In genomic region chrX:131795442-131796229, GRCh38 we compare ENCODE assay signal across 34 cellular contexts.
DNase-seq lines count a peak whose midpoint lies in the region; ATAC-seq and TF ChIP-seq lines count a peak whose summit lies in the region.
"Had no signal": no experiment of that assay in that cellular context is flagged by ENCODE, and none has a peak within 500 bp of the region (broad histone marks: within the 10 kb centered on the region; RNA-seq: fewer than 3 reads in every experiment).

No MANE protein-coding gene starts in this region.

- H3K36me3 ChIP-seq in GM06990 (ENCODE audit: control insufficient read depth, insufficient read depth, low read length) (no peaks in the 10 kb centered on the region), psoas muscle (ENCODE audit: insufficient read depth in 1 of 2, low read depth in 1 of 2) (no peaks in the 10 kb centered on the region), suprapubic skin (no peaks in the 10 kb centered on the region)
- H3K36me3 ChIP-seq: brain microvascular endothelial cell, heart left ventricle, upper lobe of left lung had no signal

- TF ChIP-seq EP300 in suprapubic skin (IDR thresholded peaks at IDR 0.05), result no peak

- DNase-seq in NCI-H1417 (lab: John Stamatoyannopoulos, UW) (peak in 2 of 3 experiments; percentile 51 to 66), NCI-H1417 treated with DMSO at 0.1 percent for 48 hours (lab: John Stamatoyannopoulos, UW) (no peak), GM06990 (ENCODE audit: extremely low read depth, insufficient read length) (no peak), NCI-H69 (lab: John Stamatoyannopoulos, UW) (peak; percentile 43), psoas muscle (no peak), suprapubic skin (ENCODE audit: low spot score in 2 of 2) (no peak)
- DNase-seq in activated naive CD4-positive, alpha-beta T cell treated with anti-CD3 and anti-CD28 coated beads, Interleukin-2, amount 50 U/mL, for 72 hours (ENCODE audit: low spot score in 2 of 2), result no peak
- DNase-seq: activated CD4-positive, alpha-beta memory T cell treated with anti-CD3 and anti-CD28 coated beads for 36 hours; activated CD4-positive, alpha-beta T cell treated with anti-CD3 and anti-CD28 coated beads for 1 hour; activated CD8-positive, alpha-beta memory T cell treated with anti-CD3 and anti-CD28 coated beads, Interleukin-2, amount 50 U/mL, for 4 hours; amygdala; brain microvascular endothelial cell; CD4-positive, alpha-beta memory T cell; foreskin melanocyte; heart left ventricle; islet precursor cell; left ventricle myocardium superior; naive thymus-derived CD4-positive, alpha-beta T cell; NCI-H1048; NCI-H1694 treated with DMSO at 0.1 percent for 48 hours; NCI-H2171 treated with DMSO at 0.1 percent for 48 hours; NCI-H524; occipital lobe; PC-9; stimulated activated CD4-positive, alpha-beta T cell treated with anti-CD3 and anti-CD28 coated beads, Interleukin-15, amount 100 ng/mL, for 24 hours; stimulated activated CD4-positive, alpha-beta T cell treated with anti-CD3 and anti-CD28 coated beads, Interleukin-4, amount 100 ng/mL, for 4 hours; T-helper 17 cell had no signal

- H3K4me3 ChIP-seq in GM06990 (replicated peaks; ENCODE audit: low read depth, low read length) (peak overlapping the region; percentile 25; the same call in 1 of the 2 replicates), psoas muscle (peak overlapping the region; percentile 55), suprapubic skin (no peak overlapping the region)
- H3K4me3 ChIP-seq: heart left ventricle, PC-9 had no signal

- H3K36me3 Mint-ChIP-seq in activated naive CD4-positive, alpha-beta T cell treated with anti-CD3 and anti-CD28 coated beads, Interleukin-2, amount 50 U/mL, for 72 hours, result peaks cover 5 to 6% of the 10 kb centered on the region in 2 donors
- H3K36me3 Mint-ChIP-seq: activated naive CD4-positive, alpha-beta T cell treated with anti-CD3 and anti-CD28 coated beads, Interleukin-2, amount 50 U/mL, for 24 hours had no signal

- no peaks in the 10 kb centered on the region for H3K4me1 ChIP-seq in psoas muscle
- H3K4me1 ChIP-seq in suprapubic skin, result no peaks in the 10 kb centered on the region

- H3K27ac Mint-ChIP-seq in activated naive CD4-positive, alpha-beta T cell treated with anti-CD3 and anti-CD28 coated beads, Interleukin-2, amount 50 U/mL, for 72 hours, result no peak overlapping the region
- H3K27ac Mint-ChIP-seq: activated CD4-positive, alpha-beta memory T cell treated with anti-CD3 and anti-CD28 coated beads for 36 hours; activated naive CD4-positive, alpha-beta T cell treated with anti-CD3 and anti-CD28 coated beads, Interleukin-2, amount 50 U/mL, for 24 hours; activated T-helper 17 cell treated with anti-CD3 and anti-CD28 coated beads, Interleukin-2, amount 50 U/mL, for 72 hours; CD4-positive, alpha-beta memory T cell; naive thymus-derived CD4-positive, alpha-beta T cell; T-helper 17 cell had no signal

- H3K27ac ChIP-seq in psoas muscle (no peak overlapping the region), suprapubic skin (no peak overlapping the region)
- H3K27ac ChIP-seq: brain microvascular endothelial cell, dorsolateral prefrontal cortex, heart left ventricle, PC-9, upper lobe of left lung had no signal

- no peaks in the 10 kb centered on the region for H3K9me3 ChIP-seq in psoas muscle
- no peaks in the 10 kb centered on the region for H3K9me3 ChIP-seq in suprapubic skin
- H3K9me3 ChIP-seq: heart left ventricle, upper lobe of left lung had no signal

- ATAC-seq in psoas muscle, result peak in 1 of 4 donors; percentile 27
- ATAC-seq in activated naive CD4-positive, alpha-beta T cell treated with anti-CD3 and anti-CD28 coated beads, Interleukin-2, amount 50 U/mL, for 72 hours, result no peak
- no peak for ATAC-seq in HG02884 (IDR thresholded peaks at IDR 0.05; ENCODE audit: unreplicated experiment)
- ATAC-seq: activated T-helper 17 cell treated with anti-CD3 and anti-CD28 coated beads, Interleukin-2, amount 50 U/mL, for 72 hours; HCT116; heart left ventricle; left ventricle myocardium superior; naive thymus-derived CD4-positive, alpha-beta T cell; Right ventricle myocardium inferior; T-helper 17 cell had no signal

- TF ChIP-seq CTCF in GM06990 (IDR thresholded peaks at IDR 0.05; ENCODE audit: insufficient read depth, low read length, poor library complexity, severe bottlenecking) (no peak), psoas muscle (IDR thresholded peaks at IDR 0.05) (no peak), suprapubic skin (IDR thresholded peaks at IDR 0.05) (no peak)

- 57 to 96% (median 90%) methylated on average over 25 to 44 of the region's 44 CpGs for WGBS in psoas muscle, 3 donors
- WGBS in suprapubic skin, result 72% methylated on average over 19 of the region's 44 CpGs

- no peaks in the 10 kb centered on the region; the same call in 1 of the 2 replicates for H3K27me3 ChIP-seq in GM06990 (replicated peaks; ENCODE audit: control insufficient read depth, insufficient read depth, low read length)
- H3K27me3 ChIP-seq in psoas muscle (ENCODE audit: insufficient read depth in 3 of 3, low read length in 2 of 3), result no peaks in the 10 kb centered on the region
- no peaks in the 10 kb centered on the region for H3K27me3 ChIP-seq in suprapubic skin

- no peaks in the 10 kb centered on the region for H3K9me3 Mint-ChIP-seq in activated naive CD4-positive, alpha-beta T cell treated with anti-CD3 and anti-CD28 coated beads, Interleukin-2, amount 50 U/mL, for 72 hours
- H3K9me3 Mint-ChIP-seq: activated CD4-positive, alpha-beta memory T cell treated with anti-CD3 and anti-CD28 coated beads for 36 hours; activated naive CD4-positive, alpha-beta T cell treated with anti-CD3 and anti-CD28 coated beads, Interleukin-2, amount 50 U/mL, for 24 hours; activated T-helper 17 cell treated with anti-CD3 and anti-CD28 coated beads, Interleukin-2, amount 50 U/mL, for 72 hours; CD4-positive, alpha-beta memory T cell had no signal

- TF ChIP-seq POLR2A in suprapubic skin (IDR thresholded peaks at IDR 0.05), result no peak

- intact Hi-C loops in psoas muscle (cut with DNase I), result no loop called here

Comparison
In these comparisons a context has a peak if more than half of its experiments do, and no peak if none do; other contexts are left out.
1. DNase-seq: peak in NCI-H1417 (2 of 3) and NCI-H69 (single experiment); none in NCI-H1417 treated with DMSO at 0.1 percent for 48 hours (single experiment), GM06990 (single experiment), psoas muscle (0 of 2), activated naive CD4-positive, alpha-beta T cell treated with anti-CD3 and anti-CD28 coated beads, Interleukin-2, amount 50 U/mL, for 72 hours (0 of 2) and suprapubic skin (0 of 2).